ENCODE assay signal across 1 cellular context in the genomic region with DNA sequence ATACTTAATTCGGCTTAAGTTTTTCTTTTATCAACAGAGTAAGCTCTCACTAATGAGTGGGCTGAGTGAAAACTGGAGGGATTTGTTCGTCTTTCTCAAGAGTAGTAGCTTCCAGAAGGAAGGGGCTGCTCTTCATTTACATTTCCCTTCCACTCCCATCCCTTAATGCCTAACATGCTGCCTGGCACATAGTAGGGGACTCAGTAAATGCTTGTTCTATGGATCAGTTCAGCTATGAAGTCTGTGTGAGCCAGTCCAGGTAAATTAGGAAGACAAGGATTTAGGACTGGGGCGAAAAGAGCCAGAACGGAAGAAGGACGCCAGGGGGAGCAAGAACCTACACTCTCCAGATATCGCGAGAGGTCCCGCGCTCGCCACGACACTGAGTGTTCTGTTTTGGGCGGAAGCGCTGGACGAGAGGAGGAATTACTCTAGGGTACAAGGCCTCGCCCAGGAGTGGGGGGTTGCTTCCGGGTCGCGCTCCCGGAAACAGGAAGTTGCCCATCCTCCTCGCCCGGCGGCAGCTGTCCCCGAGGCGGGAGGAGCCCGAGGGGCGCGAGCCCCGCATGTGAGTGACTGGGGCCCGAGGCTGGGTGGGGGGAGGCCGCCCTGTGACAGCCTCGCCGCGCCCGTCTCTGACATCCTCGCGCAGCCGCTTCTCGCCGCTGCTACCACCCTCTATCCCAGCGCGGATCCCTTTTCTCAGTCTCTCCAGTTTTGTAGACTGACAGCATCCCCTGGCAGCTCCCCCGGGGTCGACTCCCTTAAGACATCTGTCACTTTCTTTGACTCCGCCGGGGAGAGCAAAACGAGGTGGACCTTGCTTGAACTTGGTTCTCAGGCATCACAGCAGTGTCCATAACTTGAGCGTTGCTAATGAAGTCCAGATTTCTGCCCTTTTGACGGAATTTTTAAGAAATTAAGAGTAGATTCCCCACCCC.
A peak's percentile ranks its signal among the peaks of the same experiment; 100 is the strongest.
TF ChIP-seq lines count a peak whose summit lies in the region.

A gene with protein sequence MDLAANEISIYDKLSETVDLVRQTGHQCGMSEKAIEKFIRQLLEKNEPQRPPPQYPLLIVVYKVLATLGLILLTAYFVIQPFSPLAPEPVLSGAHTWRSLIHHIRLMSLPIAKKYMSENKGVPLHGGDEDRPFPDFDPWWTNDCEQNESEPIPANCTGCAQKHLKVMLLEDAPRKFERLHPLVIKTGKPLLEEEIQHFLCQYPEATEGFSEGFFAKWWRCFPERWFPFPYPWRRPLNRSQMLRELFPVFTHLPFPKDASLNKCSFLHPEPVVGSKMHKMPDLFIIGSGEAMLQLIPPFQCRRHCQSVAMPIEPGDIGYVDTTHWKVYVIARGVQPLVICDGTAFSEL (plus strand): TSS at position 492 of the 941 bp plus-strand sequence. CDS start 13,493 bp downstream, outside the sequence.

TF ChIP-seq in HepG2, 621 proteins besides CTCF, POLR2A, EP300 and RAD21 (continued from another document and continues in another):
- TF ChIP-seq SRY (CRISPR knock-in tag; IDR thresholded peaks at IDR 0.05) (peak; percentile 92), GATAD1 (CRISPR knock-in tag; IDR thresholded peaks at IDR 0.05) (peak; percentile 95), CBX1 (IDR thresholded peaks at IDR 0.05; ENCODE audit: low read depth) (no peak), ZNF562 (CRISPR knock-in tag; IDR thresholded peaks at IDR 0.05; ENCODE audit: borderline replicate concordance) (no peak), ZSCAN21 (CRISPR knock-in tag; IDR thresholded peaks at IDR 0.05; ENCODE audit: borderline replicate concordance) (peak; percentile 90; the same call in 1 of the 2 replicates), BORCS8-MEF2B (CRISPR knock-in tag; IDR thresholded peaks at IDR 0.05) (peak; percentile 74), SNRNP70 (IDR thresholded peaks at IDR 0.05; ENCODE audit: low read depth, low read length) (no peak), NR3C1 (CRISPR knock-in tag; IDR thresholded peaks at IDR 0.05) (no peak), NRL (CRISPR knock-in tag; IDR thresholded peaks at IDR 0.05; ENCODE audit: borderline replicate concordance) (peak; percentile 92), MIER3 (CRISPR knock-in tag; IDR thresholded peaks at IDR 0.05; ENCODE audit: borderline replicate concordance) (peak; percentile 94), RBAK (CRISPR knock-in tag; IDR thresholded peaks at IDR 0.05) (no peak), RCOR2 (CRISPR knock-in tag; IDR thresholded peaks at IDR 0.05) (0 out of 2 replicates have a peak, but pooled peaks have one; percentile 38), HCFC1 (IDR thresholded peaks at IDR 0.05; ENCODE audit: low read depth, low read length) (peak; percentile 79), ZFYVE20 (CRISPR knock-in tag; IDR thresholded peaks at IDR 0.05; ENCODE audit: borderline replicate concordance, low read depth) (no peak), CHD2 (IDR thresholded peaks at IDR 0.05; ENCODE audit: low read depth, low read length) (peak; percentile 97), ZNF547 (CRISPR knock-in tag; IDR thresholded peaks at IDR 0.05) (peak; percentile 84; the same call in 1 of the 2 replicates), AGO2 (optimal IDR thresholded peaks at IDR 0.05; ENCODE audit: low read depth, low read length) (peak; percentile 73), ZNF564 (CRISPR knock-in tag; IDR thresholded peaks at IDR 0.05) (peak; percentile 48; the same call in 1 of the 2 replicates), MTA3 (CRISPR knock-in tag; IDR thresholded peaks at IDR 0.05) (no peak), ATF1 (CRISPR knock-in tag; IDR thresholded peaks at IDR 0.05) (peak; percentile 83), ZNF713 (CRISPR knock-in tag; IDR thresholded peaks at IDR 0.05) (peak; percentile 91; the same call in 1 of the 2 replicates), ISX (CRISPR knock-in tag; conservative IDR thresholded peaks at IDR 0.05) (no peak), TBX3 (IDR thresholded peaks at IDR 0.05; ENCODE audit: borderline replicate concordance) (no peak), MZF1 (CRISPR knock-in tag; IDR thresholded peaks at IDR 0.05; ENCODE audit: borderline replicate concordance) (0 out of 2 replicates have a peak, but pooled peaks have one; percentile 84), ZNF451 (CRISPR knock-in tag; IDR thresholded peaks at IDR 0.05) (peak; percentile 86; the same call in 1 of the 2 replicates)
- TF ChIP-seq, protein P1, sequence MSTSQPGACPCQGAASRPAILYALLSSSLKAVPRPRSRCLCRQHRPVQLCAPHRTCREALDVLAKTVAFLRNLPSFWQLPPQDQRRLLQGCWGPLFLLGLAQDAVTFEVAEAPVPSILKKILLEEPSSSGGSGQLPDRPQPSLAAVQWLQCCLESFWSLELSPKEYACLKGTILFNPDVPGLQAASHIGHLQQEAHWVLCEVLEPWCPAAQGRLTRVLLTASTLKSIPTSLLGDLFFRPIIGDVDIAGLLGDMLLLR (CRISPR knock-in tag; IDR thresholded peaks at IDR 0.05), result peak; percentile 92
- TF ChIP-seq, protein P2, sequence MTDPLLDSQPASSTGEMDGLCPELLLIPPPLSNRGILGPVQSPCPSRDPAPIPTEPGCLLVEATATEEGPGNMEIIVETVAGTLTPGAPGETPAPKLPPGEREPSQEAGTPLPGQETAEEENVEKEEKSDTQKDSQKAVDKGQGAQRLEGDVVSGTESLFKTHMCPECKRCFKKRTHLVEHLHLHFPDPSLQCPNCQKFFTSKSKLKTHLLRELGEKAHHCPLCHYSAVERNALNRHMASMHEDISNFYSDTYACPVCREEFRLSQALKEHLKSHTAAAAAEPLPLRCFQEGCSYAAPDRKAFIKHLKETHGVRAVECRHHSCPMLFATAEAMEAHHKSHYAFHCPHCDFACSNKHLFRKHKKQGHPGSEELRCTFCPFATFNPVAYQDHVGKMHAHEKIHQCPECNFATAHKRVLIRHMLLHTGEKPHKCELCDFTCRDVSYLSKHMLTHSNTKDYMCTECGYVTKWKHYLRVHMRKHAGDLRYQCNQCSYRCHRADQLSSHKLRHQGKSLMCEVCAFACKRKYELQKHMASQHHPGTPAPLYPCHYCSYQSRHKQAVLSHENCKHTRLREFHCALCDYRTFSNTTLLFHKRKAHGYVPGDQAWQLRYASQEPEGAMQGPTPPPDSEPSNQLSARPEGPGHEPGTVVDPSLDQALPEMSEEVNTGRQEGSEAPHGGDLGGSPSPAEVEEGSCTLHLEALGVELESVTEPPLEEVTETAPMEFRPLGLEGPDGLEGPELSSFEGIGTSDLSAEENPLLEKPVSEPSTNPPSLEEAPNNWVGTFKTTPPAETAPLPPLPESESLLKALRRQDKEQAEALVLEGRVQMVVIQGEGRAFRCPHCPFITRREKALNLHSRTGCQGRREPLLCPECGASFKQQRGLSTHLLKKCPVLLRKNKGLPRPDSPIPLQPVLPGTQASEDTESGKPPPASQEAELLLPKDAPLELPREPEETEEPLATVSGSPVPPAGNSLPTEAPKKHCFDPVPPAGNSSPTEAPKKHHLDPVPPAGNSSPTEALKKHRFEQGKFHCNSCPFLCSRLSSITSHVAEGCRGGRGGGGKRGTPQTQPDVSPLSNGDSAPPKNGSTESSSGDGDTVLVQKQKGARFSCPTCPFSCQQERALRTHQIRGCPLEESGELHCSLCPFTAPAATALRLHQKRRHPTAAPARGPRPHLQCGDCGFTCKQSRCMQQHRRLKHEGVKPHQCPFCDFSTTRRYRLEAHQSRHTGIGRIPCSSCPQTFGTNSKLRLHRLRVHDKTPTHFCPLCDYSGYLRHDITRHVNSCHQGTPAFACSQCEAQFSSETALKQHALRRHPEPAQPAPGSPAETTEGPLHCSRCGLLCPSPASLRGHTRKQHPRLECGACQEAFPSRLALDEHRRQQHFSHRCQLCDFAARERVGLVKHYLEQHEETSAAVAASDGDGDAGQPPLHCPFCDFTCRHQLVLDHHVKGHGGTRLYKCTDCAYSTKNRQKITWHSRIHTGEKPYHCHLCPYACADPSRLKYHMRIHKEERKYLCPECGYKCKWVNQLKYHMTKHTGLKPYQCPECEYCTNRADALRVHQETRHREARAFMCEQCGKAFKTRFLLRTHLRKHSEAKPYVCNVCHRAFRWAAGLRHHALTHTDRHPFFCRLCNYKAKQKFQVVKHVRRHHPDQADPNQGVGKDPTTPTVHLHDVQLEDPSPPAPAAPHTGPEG (CRISPR knock-in tag; IDR thresholded peaks at IDR 0.05), result no peak; the same call in 1 of the 2 replicates
- TF ChIP-seq, protein P3, sequence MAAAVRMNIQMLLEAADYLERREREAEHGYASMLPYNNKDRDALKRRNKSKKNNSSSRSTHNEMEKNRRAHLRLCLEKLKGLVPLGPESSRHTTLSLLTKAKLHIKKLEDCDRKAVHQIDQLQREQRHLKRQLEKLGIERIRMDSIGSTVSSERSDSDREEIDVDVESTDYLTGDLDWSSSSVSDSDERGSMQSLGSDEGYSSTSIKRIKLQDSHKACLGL (CRISPR knock-in tag; IDR thresholded peaks at IDR 0.05), result peak; percentile 92
- TF ChIP-seq, protein P4, sequence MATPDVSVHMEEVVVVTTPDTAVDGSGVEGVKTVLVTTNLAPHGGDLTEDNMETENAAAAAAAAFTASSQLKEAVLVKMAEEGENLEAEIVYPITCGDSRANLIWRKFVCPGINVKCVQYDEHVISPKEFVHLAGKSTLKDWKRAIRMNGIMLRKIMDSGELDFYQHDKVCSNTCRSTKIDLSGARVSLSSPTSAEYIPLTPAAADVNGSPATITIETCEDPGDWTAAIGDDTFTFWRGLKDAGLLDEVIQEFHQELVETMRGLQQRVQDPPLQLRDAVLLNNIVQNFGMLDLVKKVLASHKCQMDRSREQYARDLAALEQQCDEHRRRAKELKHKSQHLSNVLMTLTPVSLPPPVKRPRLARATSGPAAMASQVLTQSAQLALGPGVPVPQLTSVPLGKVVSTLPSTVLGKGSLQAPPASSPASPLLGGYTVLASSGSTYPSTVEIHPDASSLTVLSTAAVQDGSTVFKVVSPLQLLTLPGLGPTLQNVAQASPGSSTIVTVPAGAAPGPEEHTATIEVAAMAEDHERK (CRISPR knock-in tag; IDR thresholded peaks at IDR 0.05; ENCODE audit: low read depth), result no peak; the same call in 1 of the 2 replicates
- TF ChIP-seq, protein P5, sequence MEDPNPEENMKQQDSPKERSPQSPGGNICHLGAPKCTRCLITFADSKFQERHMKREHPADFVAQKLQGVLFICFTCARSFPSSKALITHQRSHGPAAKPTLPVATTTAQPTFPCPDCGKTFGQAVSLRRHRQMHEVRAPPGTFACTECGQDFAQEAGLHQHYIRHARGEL (CRISPR knock-in tag; IDR thresholded peaks at IDR 0.05), result no peak
- TF ChIP-seq, protein P6, sequence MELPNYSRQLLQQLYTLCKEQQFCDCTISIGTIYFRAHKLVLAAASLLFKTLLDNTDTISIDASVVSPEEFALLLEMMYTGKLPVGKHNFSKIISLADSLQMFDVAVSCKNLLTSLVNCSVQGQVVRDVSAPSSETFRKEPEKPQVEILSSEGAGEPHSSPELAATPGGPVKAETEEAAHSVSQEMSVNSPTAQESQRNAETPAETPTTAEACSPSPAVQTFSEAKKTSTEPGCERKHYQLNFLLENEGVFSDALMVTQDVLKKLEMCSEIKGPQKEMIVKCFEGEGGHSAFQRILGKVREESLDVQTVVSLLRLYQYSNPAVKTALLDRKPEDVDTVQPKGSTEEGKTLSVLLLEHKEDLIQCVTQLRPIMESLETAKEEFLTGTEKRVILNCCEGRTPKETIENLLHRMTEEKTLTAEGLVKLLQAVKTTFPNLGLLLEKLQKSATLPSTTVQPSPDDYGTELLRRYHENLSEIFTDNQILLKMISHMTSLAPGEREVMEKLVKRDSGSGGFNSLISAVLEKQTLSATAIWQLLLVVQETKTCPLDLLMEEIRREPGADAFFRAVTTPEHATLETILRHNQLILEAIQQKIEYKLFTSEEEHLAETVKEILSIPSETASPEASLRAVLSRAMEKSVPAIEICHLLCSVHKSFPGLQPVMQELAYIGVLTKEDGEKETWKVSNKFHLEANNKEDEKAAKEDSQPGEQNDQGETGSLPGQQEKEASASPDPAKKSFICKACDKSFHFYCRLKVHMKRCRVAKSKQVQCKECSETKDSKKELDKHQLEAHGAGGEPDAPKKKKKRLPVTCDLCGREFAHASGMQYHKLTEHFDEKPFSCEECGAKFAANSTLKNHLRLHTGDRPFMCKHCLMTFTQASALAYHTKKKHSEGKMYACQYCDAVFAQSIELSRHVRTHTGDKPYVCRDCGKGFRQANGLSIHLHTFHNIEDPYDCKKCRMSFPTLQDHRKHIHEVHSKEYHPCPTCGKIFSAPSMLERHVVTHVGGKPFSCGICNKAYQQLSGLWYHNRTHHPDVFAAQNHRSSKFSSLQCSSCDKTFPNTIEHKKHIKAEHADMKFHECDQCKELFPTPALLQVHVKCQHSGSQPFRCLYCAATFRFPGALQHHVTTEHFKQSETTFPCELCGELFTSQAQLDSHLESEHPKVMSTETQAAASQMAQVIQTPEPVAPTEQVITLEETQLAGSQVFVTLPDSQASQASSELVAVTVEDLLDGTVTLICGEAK (IDR thresholded peaks at IDR 0.05), result peak; percentile 95
- TF ChIP-seq, protein P6 (CRISPR knock-in tag; IDR thresholded peaks at IDR 0.05), result peak; percentile 76; the same call in 1 of the 2 replicates
- TF ChIP-seq, protein P7, sequence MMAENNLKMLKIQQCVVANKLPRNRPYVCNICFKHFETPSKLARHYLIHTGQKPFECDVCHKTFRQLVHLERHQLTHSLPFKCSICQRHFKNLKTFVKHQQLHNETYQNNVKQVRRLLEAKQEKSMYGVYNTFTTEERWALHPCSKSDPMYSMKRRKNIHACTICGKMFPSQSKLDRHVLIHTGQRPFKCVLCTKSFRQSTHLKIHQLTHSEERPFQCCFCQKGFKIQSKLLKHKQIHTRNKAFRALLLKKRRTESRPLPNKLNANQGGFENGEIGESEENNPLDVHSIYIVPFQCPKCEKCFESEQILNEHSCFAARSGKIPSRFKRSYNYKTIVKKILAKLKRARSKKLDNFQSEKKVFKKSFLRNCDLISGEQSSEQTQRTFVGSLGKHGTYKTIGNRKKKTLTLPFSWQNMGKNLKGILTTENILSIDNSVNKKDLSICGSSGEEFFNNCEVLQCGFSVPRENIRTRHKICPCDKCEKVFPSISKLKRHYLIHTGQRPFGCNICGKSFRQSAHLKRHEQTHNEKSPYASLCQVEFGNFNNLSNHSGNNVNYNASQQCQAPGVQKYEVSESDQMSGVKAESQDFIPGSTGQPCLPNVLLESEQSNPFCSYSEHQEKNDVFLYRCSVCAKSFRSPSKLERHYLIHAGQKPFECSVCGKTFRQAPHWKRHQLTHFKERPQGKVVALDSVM (CRISPR knock-in tag; IDR thresholded peaks at IDR 0.05), result peak; percentile 85
